Comparison of ENCODE assay signal across 29 cellular contexts in genomic region chr1:38839363-38839762, GRCh38. TPM values are rescaled to one million over a fixed set of nuclear protein-coding genes. Genes with fewer than 3 reads are reported as not detected.
DNase-seq lines count a peak whose midpoint lies in the region; ATAC-seq and TF ChIP-seq lines count a peak whose summit lies in the region.
"Had no signal": no experiment of that assay in that cellular context is flagged by ENCODE, and none has a peak within 500 bp of the region (broad histone marks: within the 10 kb centered on the region; RNA-seq: fewer than 3 reads in every experiment).

No MANE protein-coding gene starts in this region.

- peaks cover 21% of the 10 kb centered on the region for H3K36me3 ChIP-seq in WERI-Rb-1
- peaks cover 4 to 8% of the 10 kb centered on the region in 2 donors for H3K36me3 ChIP-seq in aorta (ENCODE audit: control insufficient read depth in 1 of 2, insufficient read depth in 2 of 2, low read length in 1 of 2)

- TF ChIP-seq CTCF in WERI-Rb-1 (IDR thresholded peaks at IDR 0.05; ENCODE audit: low read depth, low read length), result no peak

- no peak overlapping the region for H3K4me3 ChIP-seq in WERI-Rb-1 (ENCODE audit: low read depth, low read length)
- H3K4me3 ChIP-seq in aorta (ENCODE audit: low read length in 2 of 2), result no peak overlapping the region
- H3K4me3 ChIP-seq: HAP-1, SK-N-MC had no signal

- H3K27ac Mint-ChIP-seq in T-helper 17 cell, result peak overlapping the region; percentile 21
- H3K27ac Mint-ChIP-seq: CD8-positive, alpha-beta T cell; HFFc6 had no signal

- no peaks in the 10 kb centered on the region for H3K27me3 ChIP-seq in WERI-Rb-1 (ENCODE audit: insufficient read depth, low read depth, severe bottlenecking)
- no peaks in the 10 kb centered on the region for H3K27me3 ChIP-seq in aorta (ENCODE audit: control insufficient read depth in 1 of 2, insufficient read depth in 2 of 2, low read length in 1 of 2)

- WGBS in aorta, 2 donors, result 87 to 92% methylated on average over 9 of the region's 9 CpGs

- H3K4me1 ChIP-seq in aorta (ENCODE audit: control insufficient read depth in 1 of 2, insufficient read depth in 2 of 2, low read length in 2 of 2), result no peaks in the 10 kb centered on the region
- H3K4me1 ChIP-seq: Caco-2 had no signal

- peaks cover 17% of the 10 kb centered on the region for H3K4me1 Mint-ChIP-seq in T-helper 17 cell

- H3K4me3 Mint-ChIP-seq in T-helper 17 cell, result no peak overlapping the region
- H3K4me3 Mint-ChIP-seq: CD8-positive, alpha-beta T cell; HFFc6 had no signal

- DNase-seq in T-helper 17 cell (no peak), dermis microvascular lymphatic vessel endothelial cell (ENCODE audit: low read depth in 2 of 2) (peak; percentile 81 to 83), left cardiac atrium (peak; percentile 50), lung microvascular endothelial cell (ENCODE audit: low read depth in 2 of 2) (peak; percentile 62 to 87), WERI-Rb-1 (no peak), 8988T (no peak), aorta (no peak)
- DNase-seq: C1 segment of cervical spinal cord; Caco-2; CD8-positive, alpha-beta T cell; GOT3; HFFc6; Karpas-422; NCI-H1092; NCI-H1417 treated with DMSO at 0.1 percent for 48 hours; NCI-H1694 treated with DMSO at 0.1 percent for 48 hours; NCI-H2081 treated with DMSO at 0.1 percent for 48 hours; NCI-H2171; NCI-H226; NCI-H510A; NCI-H69; SIG-M5 had no signal

- intact Hi-C loops in left cardiac atrium (cut with DNase I) (loop anchor here (10.0 kb wide), 3 partner anchors 795 to 845 kb away; partner anchors contain the start of genes POU3F1 (in 1 of the 2) and SF3A3 (in 1 of the 2)), aorta (cut with DNase I) (loop anchor here in 1 of 2 donors (10.0 kb wide), 1 partner anchor 815 kb away; no protein-coding TSS in a partner anchor)

- H3K27me3 Mint-ChIP-seq in T-helper 17 cell, result no peaks in the 10 kb centered on the region

- ATAC-seq in T-helper 17 cell (no peak), left cardiac atrium (peak; percentile 63 to 87), aorta (ENCODE audit: low FRiP score) (no peak)
- ATAC-seq: CD8-positive, alpha-beta T cell; Panc1 had no signal

- H3K27ac ChIP-seq in WERI-Rb-1, result no peak overlapping the region
- no peak overlapping the region for H3K27ac ChIP-seq in aorta (ENCODE audit: low read depth in 1 of 2, low read length in 2 of 2)
- H3K27ac ChIP-seq: HL-60, RWPE1, SK-N-MC had no signal

- no peaks in the 10 kb centered on the region for H3K9me3 ChIP-seq in T-helper 17 cell (ENCODE audit: control insufficient read depth, low read length, poor library complexity, severe bottlenecking)
- H3K9me3 ChIP-seq in WERI-Rb-1 (ENCODE audit: severe bottlenecking), result no peaks in the 10 kb centered on the region
- no peaks in the 10 kb centered on the region for H3K9me3 ChIP-seq in aorta (ENCODE audit: control insufficient read depth, low read length)
- H3K9me3 ChIP-seq: Caco-2, HAP-1 had no signal

- peaks cover 7% of the 10 kb centered on the region for H3K36me3 Mint-ChIP-seq in T-helper 17 cell (ENCODE audit: low read depth)

RNA-seq across cellular contexts. Expression of gene RRAGC, which starts 20.2 kb away (rescaled TPM):
- total RNA-seq in T-helper 17 cell (10 to 100 TPM; 15.8 to 16.9 TPM), dermis microvascular lymphatic vessel endothelial cell (16.0 and 24.4 TPM in 2 replicates), left cardiac atrium (10 to 100 TPM; 20.9 to 21.3 TPM), lung microvascular endothelial cell (13.3 and 16.1 TPM in 2 replicates), aorta (10 to 100 TPM; 23.0 to 28.4 TPM)
- polyA plus RNA-seq in aorta, result 10 to 100 TPM; 21.6 to 23.5 TPM

RNA-seq across cellular contexts. Expression of gene MYCBP, which starts 33.8 kb away (rescaled TPM):
- total RNA-seq in T-helper 17 cell (1 to 10 TPM; 4.9 to 9.8 TPM), dermis microvascular lymphatic vessel endothelial cell (5.8 and 8.7 TPM in 2 replicates), left cardiac atrium (10 to 100 TPM; 11.5 to 14.8 TPM), lung microvascular endothelial cell (6.0 and 6.3 TPM in 2 replicates), aorta (10 to 100 TPM; 11.9 to 13.6 TPM)
- polyA plus RNA-seq in aorta, result 10 to 100 TPM; 11.6 to 11.7 TPM

RNA-seq across cellular contexts. Expression of gene GJA9, which starts 42.0 kb away (rescaled TPM):
- total RNA-seq in T-helper 17 cell (not detected), dermis microvascular lymphatic vessel endothelial cell (not detected in 2 replicates), left cardiac atrium (not detected), lung microvascular endothelial cell (not detected in 2 replicates), aorta (not detected)
- not detected for polyA plus RNA-seq in aorta
- total RNA-seq: A673; Caco-2; CD8-positive, alpha-beta T cell; HFFc6; OCI-LY7 had no signal

Comparison
In these comparisons a context has a peak if more than half of its experiments do, and no peak if none do; other contexts are left out.
1. ATAC-seq: peak in left cardiac atrium (2 of 2); none in T-helper 17 cell (single experiment) and aorta (single experiment).
2. DNase-seq: peak in dermis microvascular lymphatic vessel endothelial cell (2 of 2), left cardiac atrium (single experiment) and lung microvascular endothelial cell (2 of 2); none in T-helper 17 cell (0 of 3), WERI-Rb-1 (single experiment), 8988T (single experiment) and aorta (0 of 2).